In genomic region chr18:36454258-36454657, GRCh38 we compare ENCODE assay signal across 13 cellular contexts.
DNase-seq lines count a peak whose midpoint lies in the region; ATAC-seq, FAIRE-seq and TF ChIP-seq lines count a peak whose summit lies in the region.
"Had no signal": no experiment of that assay in that cellular context is flagged by ENCODE, and none has a peak within 500 bp of the region (broad histone marks: within the 10 kb centered on the region; RNA-seq: fewer than 3 reads in every experiment).

No MANE protein-coding gene starts in this region.

- H3K79me2 ChIP-seq in GM12878 (ENCODE audit: control insufficient read depth, insufficient read depth, low read length), result no peaks in the 10 kb centered on the region
- no peaks in the 10 kb centered on the region for H3K79me2 ChIP-seq in mesendoderm (ENCODE audit: control insufficient read depth, insufficient read depth, low read length)

- no TSS peak for BruUV-seq in GM12878 (replicated peaks; lab: Mats Ljungman, UMichigan)

- H3K4me3 ChIP-seq in GM12878 (no peak overlapping the region), mesendoderm (ENCODE audit: low read length) (no peak overlapping the region)

- no peak overlapping the region for H2AFZ ChIP-seq in GM12878 (ENCODE audit: control insufficient read depth, low read depth, low read length)

- H2AK5ac ChIP-seq in mesendoderm (ENCODE audit: low read length), result no peak overlapping the region

- WGBS in GM12878 (ENCODE audit: insufficient coverage, insufficient replicate concordance, low lambda C conversion rate, missing lambda C conversion rate), result 66% methylated on average over 3 of the region's 3 CpGs
- WGBS in mesendoderm (ENCODE audit: extremely low coverage, insufficient coverage, low lambda C conversion rate), result no CpG with 5 or more reads among the region's 3 CpGs

- no peak overlapping the region for H4K8ac ChIP-seq in mesendoderm (ENCODE audit: low read depth, low read length)

- RAD21 ChIA-PET in GM12878 (lab: Charles Lee; ENCODE audit: unreplicated experiment), result interaction anchor here (2.9 to 3.4 kb wide), 2 partner anchors 13 to 33 kb away, joined by 10 to 29 read pairs; no protein-coding TSS in a partner anchor

- intact Hi-C loops in GM12878 (cut with micrococcal nuclease; ENCODE audit: unreplicated experiment), result loop anchor here (10.0 kb wide), 1 partner anchor 59 kb away; no protein-coding TSS in a partner anchor

- TF ChIP-seq EP300 in GM12878 (IDR thresholded peaks at IDR 0.05; ENCODE audit: borderline replicate concordance in 1 of 2, control insufficient read depth in 1 of 2, low read depth in 2 of 2, low read length in 2 of 2), result no peak

- no peak for TF ChIP-seq POLR2A in GM12878 (IDR thresholded peaks at IDR 0.05; ENCODE audit: low read depth, low read length)

- H2BK5ac ChIP-seq in mesendoderm (ENCODE audit: low read length), result peak overlapping the region; percentile 29

- no peak overlapping the region for H4K5ac ChIP-seq in mesendoderm (ENCODE audit: low read length)

- no peak overlapping the region for H3K4ac ChIP-seq in mesendoderm (ENCODE audit: low read depth, low read length)

- H3K27ac ChIP-seq in GM12878 (ENCODE audit: control insufficient read depth, insufficient read depth) (no peak overlapping the region), mesendoderm (ENCODE audit: low read depth, low read length) (no peak overlapping the region)

- H3K4me2 ChIP-seq in GM12878 (ENCODE audit: control insufficient read depth, insufficient read depth) (no peak overlapping the region), mesendoderm (ENCODE audit: low read length) (no peak overlapping the region)

- no peaks in the 10 kb centered on the region for H3K9me3 ChIP-seq in GM12878 (replicated peaks; ENCODE audit: control insufficient read depth, insufficient read depth, low read length)

- TF ChIP-seq RAD21 in GM12878 (IDR thresholded peaks at IDR 0.05; ENCODE audit: insufficient read depth, low read depth, low read length), result no peak

- in situ Hi-C loops in GM12878 (cut with MboI), result no loop called here

- H3K27me3 ChIP-seq in GM12878 (replicated peaks in 1 of 2; ENCODE audit: control insufficient read depth in 2 of 2, insufficient read depth in 2 of 2, low read length in 1 of 2) (no peaks in the 10 kb centered on the region), mesendoderm (ENCODE audit: insufficient read depth, low read length, poor library complexity) (no peaks in the 10 kb centered on the region)

- ATAC-seq in GM12878 (peak; percentile 27), HG02763 (IDR thresholded peaks at IDR 0.05; ENCODE audit: unreplicated experiment) (no peak)

- no peak overlapping the region for H3K18ac ChIP-seq in mesendoderm (ENCODE audit: low read length)

- no peaks in the 10 kb centered on the region for H3K79me1 ChIP-seq in mesendoderm (ENCODE audit: low read length)

- CTCF ChIA-PET in GM12878 (lab: Yijun Ruan, JAX), result interaction anchor here (0.6 to 3.6 kb wide), 8 partner anchors 12 to 513 kb away, joined by 3 to 12 read pairs (median 5); no protein-coding TSS in a partner anchor

- TF ChIP-seq CTCF in GM12878 (IDR thresholded peaks at IDR 0.05 in 2 of 3, conservative IDR thresholded peaks at IDR 0.05 in 1 of 3; ENCODE audit: control insufficient read depth in 2 of 3, extremely low read depth in 1 of 3, insufficient read depth in 1 of 3, low read depth in 3 of 3, low read length in 3 of 3), result no peak

- POLR2A ChIA-PET in GM12878 (lab: Charles Lee), result interaction anchor here (0.7 to 5.4 kb wide), 2 partner anchors 13 to 36 kb away, joined by 3 to 30 read pairs; no protein-coding TSS in a partner anchor

- SMC1A ChIA-PET in GM12878 (lab: Charles Lee; ENCODE audit: uncharacterized antibody, unreplicated experiment), result interaction anchor here (0.7 to 9.6 kb wide), 6 partner anchors 8 to 88 kb away, joined by 3 to 136 read pairs (median 6); no protein-coding TSS in a partner anchor

- DNase-seq in DMS53 (lab: John Stamatoyannopoulos, UW), result peak; percentile 80
- peak; percentile 21 for DNase-seq in NCI-H510A (lab: John Stamatoyannopoulos, UW)
- no peak for DNase-seq in GM12878 (ENCODE audit: low read depth, low spot score)
- DNase-seq in mesendoderm, result no peak
- no peak for DNase-seq in frontal cortex (ENCODE audit: low spot score in 2 of 2)
- DNase-seq in NCI-H1436 treated with DMSO at 0.1 percent for 48 hours (lab: John Stamatoyannopoulos, UW), result no peak
- DNase-seq: CD4-positive, CD25-positive, alpha-beta regulatory T cell; GF-D8; H7; NCI-H82; SIG-M5 had no signal

- no peak overlapping the region for H2BK120ac ChIP-seq in mesendoderm (ENCODE audit: low read depth, low read length)

- H4K20me1 ChIP-seq in GM12878 (ENCODE audit: control insufficient read depth, insufficient read depth), result no peaks in the 10 kb centered on the region

- H2BK15ac ChIP-seq in mesendoderm (replicated peaks; ENCODE audit: low read depth), result no peak overlapping the region

- no peaks in the 10 kb centered on the region; the same call in 1 of the 2 replicates for H3K4me1 ChIP-seq in GM12878 (ENCODE audit: control insufficient read depth, insufficient read depth, low read length)
- peaks cover 8% of the 10 kb centered on the region for H3K4me1 ChIP-seq in mesendoderm (ENCODE audit: control insufficient read depth, low read depth, low read length)

- H3K23ac ChIP-seq in mesendoderm (ENCODE audit: low read length), result no peak overlapping the region

- H3K36me3 ChIP-seq in GM12878 (ENCODE audit: control insufficient read depth in 2 of 2, insufficient read depth in 2 of 2, low read length in 1 of 2), result no peaks in the 10 kb centered on the region; a peak in 1 of 4 replicates
- no peaks in the 10 kb centered on the region for H3K36me3 ChIP-seq in mesendoderm (ENCODE audit: control insufficient read depth, insufficient read depth, low read length)

- no peak overlapping the region for H3K56ac ChIP-seq in mesendoderm (ENCODE audit: low read length)

- no peak overlapping the region for H3K9ac ChIP-seq in GM12878 (ENCODE audit: control insufficient read depth, insufficient read depth, low read length)
- no peak overlapping the region for H3K9ac ChIP-seq in mesendoderm (ENCODE audit: low read length)

- FAIRE-seq in GM12878 (lab: Jason Lieb, UNC), result no peak
- FAIRE-seq in frontal cortex (lab: Jason Lieb, UNC), result no peak
- FAIRE-seq: RCC 7860 had no signal

TF ChIP-seq in GM12878, 131 proteins besides CTCF, POLR2A, EP300 and RAD21:
- TF ChIP-seq CHD4 (IDR thresholded peaks at IDR 0.05), result no peak
- no peak for TF ChIP-seq POLR2AphosphoS5 (IDR thresholded peaks at IDR 0.05; ENCODE audit: low read length)
- no peak for TF ChIP-seq NR2C1 (IDR thresholded peaks at IDR 0.05)
TF ChIP-seq in GM12878: peak in this region for 0.

Comparison
In these comparisons a context has a peak if more than half of its experiments do, and no peak if none do; other contexts are left out.
1. DNase-seq: peak in DMS53 (single experiment) and NCI-H510A (single experiment); none in GM12878 (single experiment), mesendoderm (single experiment), frontal cortex (0 of 2) and NCI-H1436 treated with DMSO at 0.1 percent for 48 hours (single experiment).